ENCODE assay signal across 28 cellular contexts in genomic region chr21:38894899-38895298, GRCh38.
"Had no signal": no experiment of that assay in that cellular context is flagged by ENCODE, and none has a peak within 500 bp of the region (broad histone marks: within the 10 kb centered on the region; RNA-seq: fewer than 3 reads in every experiment).

No MANE protein-coding gene starts in this region.

- H3K27ac Mint-ChIP-seq: natural killer cell treated with Interleukin-12 subunit alpha and Interleukin-12 subunit beta and Interleukin-15 and Interleukin-18, amount 100 ng/mL, for 72 hours; progenitor cell of endocrine pancreas; stimulated activated naive B cell treated with anti-CD40 and anti-IgM and Interleukin-4, amounts not matched to agents 10 μg/mL and 1 μg/mL and 100 μg/mL, for 72 hours had no signal

- H2AFZ ChIP-seq: hepatocyte had no signal

- ATAC-seq: heart right ventricle; left cardiac atrium; mucosa of descending colon; natural killer cell treated with Interleukin-12 subunit alpha and Interleukin-12 subunit beta and Interleukin-15 and Interleukin-18, amount 100 ng/mL, for 72 hours; right lobe of liver; stimulated activated naive B cell treated with anti-CD40 and anti-IgM and Interleukin-4, amounts not matched to agents 10 μg/mL and 1 μg/mL and 100 μg/mL, for 72 hours; stimulated activated naive CD8-positive, alpha-beta T cell treated with anti-CD3 and anti-CD28 coated beads, Interleukin-15, Interleukin-2, amounts not matched to agents 100 U/mL and 50 U/mL, for 24 hours had no signal

- H3K27me3 ChIP-seq: heart right ventricle, hepatocyte, neutrophil, right atrium auricular region, right lobe of liver, stomach, testis, thyroid gland, transverse colon, upper lobe of left lung, vagina had no signal

- H3K4me3 Mint-ChIP-seq: naive B cell; natural killer cell treated with Interleukin-12 subunit alpha and Interleukin-12 subunit beta and Interleukin-15 and Interleukin-18, amount 100 ng/mL, for 72 hours; stimulated activated naive B cell treated with anti-CD40 and anti-IgM and Interleukin-4, amounts not matched to agents 10 μg/mL and 1 μg/mL and 100 μg/mL, for 72 hours had no signal

- H3K4me2 ChIP-seq: hepatocyte had no signal

- H3K4me3 ChIP-seq: heart right ventricle, hepatocyte, left ventricle myocardium inferior, lung, mucosa of descending colon, right atrium auricular region, right lobe of liver, skin epidermis, stomach, testis, thyroid gland, transverse colon, upper lobe of left lung, vagina had no signal

- H3K4me1 ChIP-seq: right atrium auricular region, testis, thyroid gland, vagina had no signal

- DNase-seq: heart right ventricle; islet precursor cell; left cardiac atrium; left ventricle myocardium inferior; midbrain; mucosa of descending colon; naive B cell; occipital lobe; right lobe of liver; stimulated activated CD4-positive, alpha-beta T cell treated with anti-CD3 and anti-CD28 coated beads, Interleukin-12 subunit alpha, Interleukin-12 subunit beta, amount 100 ng/mL, for 4 hours; stimulated activated CD4-positive, alpha-beta T cell treated with anti-CD3 and anti-CD28 coated beads, Interleukin-15, amount 100 ng/mL, for 24 hours; stimulated activated CD4-positive, alpha-beta T cell treated with anti-CD3 and anti-CD28 coated beads, Interleukin-2, amount 100 ng/mL, for 24 hours; stimulated activated CD4-positive, alpha-beta T cell treated with anti-CD3 and anti-CD28 coated beads, Interleukin-4, amount 100 ng/mL, for 1 hour; stimulated activated naive B cell treated with anti-CD40 and anti-IgM and Interleukin-4, amounts not matched to agents 10 μg/mL and 1 μg/mL and 100 μg/mL, for 72 hours; stimulated activated naive CD8-positive, alpha-beta T cell treated with anti-CD3 and anti-CD28 coated beads, Interleukin-15, Interleukin-2, amounts not matched to agents 100 U/mL and 50 U/mL, for 24 hours; stomach; testis; thyroid gland; transverse colon; upper lobe of left lung had no signal

- H3K9me3 Mint-ChIP-seq: natural killer cell treated with Interleukin-12 subunit alpha and Interleukin-12 subunit beta and Interleukin-15 and Interleukin-18, amount 100 ng/mL, for 72 hours had no signal

- H3K27ac ChIP-seq: heart right ventricle, hepatocyte, left ventricle myocardium inferior, neutrophil, right atrium auricular region, right lobe of liver, skin epidermis, stomach, testis, thyroid gland, transverse colon, upper lobe of left lung, vagina had no signal

- H3K36me3 ChIP-seq: heart right ventricle, left ventricle myocardium inferior, neutrophil, right atrium auricular region, right lobe of liver, stomach, thyroid gland, transverse colon, upper lobe of left lung, vagina had no signal

- H3K79me2 ChIP-seq: hepatocyte had no signal

- H3K4me1 Mint-ChIP-seq: naive B cell had no signal

- H3K9me3 ChIP-seq: left ventricle myocardium inferior, mucosa of descending colon, neutrophil, right atrium auricular region, right lobe of liver, stomach, testis, thyroid gland, transverse colon, upper lobe of left lung, vagina had no signal

- H3K27me3 Mint-ChIP-seq: progenitor cell of endocrine pancreas had no signal
